Comparison of ENCODE assay signal across 8 cellular contexts in the genomic region with DNA sequence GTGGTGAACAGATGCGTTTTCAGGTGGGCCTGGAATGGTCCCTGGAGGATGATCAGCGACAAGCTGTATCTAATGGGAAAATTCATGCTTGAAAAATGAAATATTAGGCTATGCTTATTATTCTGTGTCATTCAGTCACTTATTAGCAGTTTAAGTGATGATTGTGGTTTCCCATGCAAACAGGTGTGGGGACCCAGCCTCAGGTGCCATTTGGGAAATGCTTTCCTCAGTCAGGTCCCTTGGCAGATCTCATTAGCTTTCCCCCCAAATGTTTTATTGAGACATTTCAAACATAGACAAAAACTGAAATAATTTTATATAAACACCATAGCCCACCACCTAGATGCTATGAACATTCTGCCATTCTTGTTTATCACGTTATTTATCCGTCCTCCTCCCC. TPM values are rescaled to one million over a fixed set of nuclear protein-coding genes. Genes with fewer than 3 reads are reported as not detected.
DNase-seq lines count a peak whose midpoint lies in the region; ATAC-seq and TF ChIP-seq lines count a peak whose summit lies in the region.

No MANE protein-coding gene starts in this region.

- 44 to 46% methylated on average over 4 of the region's 4 CpGs for WGBS in heart right ventricle, 2 donors

- no peak for ATAC-seq in heart right ventricle
- no peak for ATAC-seq in left ventricle myocardium superior
- no peak for ATAC-seq in GM21737 (IDR thresholded peaks at IDR 0.05; ENCODE audit: unreplicated experiment)

- H3K36me3 ChIP-seq in heart right ventricle (no peaks in the 10 kb centered on the region), vagina (no peaks in the 10 kb centered on the region), SJCRH30 (no peaks in the 10 kb centered on the region)

- peak overlapping the region in 9 of 10 donors; percentile 32 to 76 (median 62) for H3K4me3 ChIP-seq in heart right ventricle
- H3K4me3 ChIP-seq in vagina: peak overlapping the region; percentile 52 to 57
- H3K4me3 ChIP-seq in SJCRH30: no peak overlapping the region

- peaks cover 17% of the 10 kb centered on the region for H3K27me3 Mint-ChIP-seq in brain
- H3K27me3 Mint-ChIP-seq in mesothelial cell of epicardium (ENCODE audit: low read depth): peaks cover 4% of the 10 kb centered on the region

- H3K27ac ChIP-seq in heart right ventricle: peak overlapping the region in 1 of 10 donors; percentile 89
- no peak overlapping the region for H3K27ac ChIP-seq in vagina
- no peak overlapping the region for H3K27ac ChIP-seq in SJCRH30

- H3K9me3 Mint-ChIP-seq in brain: peaks cover 0 to 5% (median 0%) of the 10 kb centered on the region in 5 experiments
- no peaks in the 10 kb centered on the region for H3K9me3 Mint-ChIP-seq in mesothelial cell of epicardium

- H3K36me3 Mint-ChIP-seq in brain: peaks cover 4% of the 10 kb centered on the region
- no peaks in the 10 kb centered on the region for H3K36me3 Mint-ChIP-seq in mesothelial cell of epicardium

- peaks cover 34% of the 10 kb centered on the region for H3K4me1 Mint-ChIP-seq in brain
- peaks cover 7% of the 10 kb centered on the region for H3K4me1 Mint-ChIP-seq in mesothelial cell of epicardium

- peaks cover 0 to 37% (median 6%) of the 10 kb centered on the region in 9 donors for H3K4me1 ChIP-seq in heart right ventricle
- H3K4me1 ChIP-seq in vagina: peaks cover 5% of the 10 kb centered on the region
- H3K4me1 ChIP-seq in SJCRH30: no peaks in the 10 kb centered on the region

- intact Hi-C loops in heart right ventricle (cut with DNase I) (no loop called here), left ventricle myocardium superior (cut with micrococcal nuclease) (no loop called here), vagina (cut with DNase I) (no loop called here)

- H3K9me3 ChIP-seq in heart right ventricle (no peaks in the 10 kb centered on the region), vagina (no peaks in the 10 kb centered on the region), SJCRH30 (replicated peaks) (no peaks in the 10 kb centered on the region)

- H3K27me3 ChIP-seq in heart right ventricle (peaks cover 0 to 22% (median 5%) of the 10 kb centered on the region in 7 donors), vagina (no peaks in the 10 kb centered on the region), SJCRH30 (peaks cover 9% of the 10 kb centered on the region; the same call in 1 of the 2 replicates)

- DNase-seq in heart right ventricle (no peak), left ventricle myocardium superior (no peak), mesothelial cell of epicardium (ENCODE audit: low spot score in 2 of 2, unreplicated experiment in 2 of 2) (no peak), vagina (ENCODE audit: extremely low spot score in 2 of 2) (no peak), RPMI8226 (no peak), SJCRH30 (no peak)

- peak overlapping the region; percentile 92 to 96 (median 93) for H3K4me3 Mint-ChIP-seq in brain
- peak overlapping the region; percentile 77 for H3K4me3 Mint-ChIP-seq in mesothelial cell of epicardium

- H3K27ac Mint-ChIP-seq in brain (peak overlapping the region in 3 of 5 experiments; percentile 54 to 91 (median 86)), mesothelial cell of epicardium (no peak overlapping the region)

- TF ChIP-seq CTCF in heart right ventricle (IDR thresholded peaks at IDR 0.05) (no peak), brain (conservative IDR thresholded peaks at IDR 0.05) (no peak), mesothelial cell of epicardium (IDR thresholded peaks at IDR 0.05; ENCODE audit: unreplicated experiment) (no peak), vagina (IDR thresholded peaks at IDR 0.05) (no peak)

- TF ChIP-seq POLR2A in vagina (IDR thresholded peaks at IDR 0.05): no peak

RNA-seq across cellular contexts. Expression of a gene that starts 0.4 kb away (rescaled TPM):
- total RNA-seq in heart right ventricle (10 to 100 TPM in 1 of 10 donors, 1 to 10 TPM in 9; 1.0 to 11.9 (median 1.8) TPM), left ventricle myocardium superior (1.1 TPM), mesothelial cell of epicardium (4.7 to 6.1 TPM (median 5.1 TPM) in 3 replicates), vagina (5.2 TPM)
- polyA plus RNA-seq in heart right ventricle (under 1 TPM; 0.75 to 0.88 TPM), brain (ENCODE audit: insufficient read depth, low read depth, low replicate concordance) (15.5 TPM)
- total RNA-seq in SJCRH30 (2014; rRNA removed; shearing (Covaris generic)): not detected in 2 replicates
